ENCODE assay signal across 39 cellular contexts in the genomic region with DNA sequence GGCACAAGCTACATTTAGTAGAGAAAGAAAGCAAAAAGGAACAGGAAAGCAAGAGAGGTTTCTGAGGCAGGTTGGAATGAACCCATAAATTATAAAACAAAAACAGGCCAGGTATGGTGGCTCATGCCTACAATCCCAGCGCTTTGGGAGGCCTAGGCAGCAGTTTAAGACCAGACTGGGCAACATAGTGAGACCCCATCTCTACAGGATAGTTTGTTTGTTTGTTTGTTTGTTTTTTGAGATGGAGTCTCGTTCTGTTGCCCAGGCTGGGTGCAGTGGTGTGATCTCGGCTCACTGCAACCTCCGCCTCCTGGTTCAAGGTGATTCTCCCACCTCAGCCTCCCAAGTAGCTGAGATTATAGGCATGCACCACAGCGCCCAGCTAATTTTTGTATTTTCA.
"Had no signal": no experiment of that assay in that cellular context is flagged by ENCODE, and none has a peak within 500 bp of the region (broad histone marks: within the 10 kb centered on the region; RNA-seq: fewer than 3 reads in every experiment).

No MANE protein-coding gene starts in this region.

- FAIRE-seq: astrocyte, bronchial epithelial cell, colon had no signal

- H3K36me3 ChIP-seq: adrenal gland, ascending aorta, brain microvascular endothelial cell, breast epithelium, cardiac muscle cell had no signal

- DNase-seq: activated effector memory CD4-positive, alpha-beta T cell treated with anti-CD3 and anti-CD28 coated beads, Interleukin-2, amount 50 U/mL, for 16 hours; activated effector memory CD4-positive, alpha-beta T cell treated with Interleukin-2 at 50 U/mL for 16 hours; activated gamma-delta T cell; activated gamma-delta T cell treated with Interleukin-2 at 50 U/mL for 16 hours; activated naive CD4-positive, alpha-beta T cell; activated naive CD4-positive, alpha-beta T cell treated with anti-CD3 and anti-CD28 coated beads for 36 hours; activated naive CD4-positive, alpha-beta T cell treated with anti-CD3 and anti-CD28 coated beads, Interleukin-2, amount 10 ng/mL, durations not matched to agents 7 days and 5 days; activated naive CD4-positive, alpha-beta T cell treated with anti-CD3 and anti-CD28 coated beads, Interleukin-2, amount 50 U/mL, for 16 hours; activated naive CD4-positive, alpha-beta T cell treated with Interleukin-2 at 50 U/mL for 16 hours; activated naive CD8-positive, alpha-beta T cell treated with anti-CD3 and anti-CD28 coated beads for 36 hours; activated naive CD8-positive, alpha-beta T cell treated with anti-CD3 and anti-CD28 coated beads, Interleukin-2, amount 10 ng/mL, durations not matched to agents 7 days and 5 days; activated naive CD8-positive, alpha-beta T cell treated with anti-CD3 and anti-CD28 coated beads, Interleukin-2, amount 50 U/mL, for 24 hours; activated T-cell treated with anti-CD3 and anti-CD28 coated beads, Interleukin-2, amount 50 U/mL, for 4 hours; activated T-cell treated with anti-CD3 and anti-CD28 coated beads, Interleukin-2, amount 50 U/mL, for 48 hours; activated T-cell treated with anti-CD3 and anti-CD28 coated beads, Interleukin-2, amount 50 U/mL, for 72 hours; adrenal gland; amniotic stem cell; amygdala; anterior cingulate cortex; aorta; body of pancreas; brain microvascular endothelial cell; caudate nucleus; central memory CD4-positive, alpha-beta T cell; cerebellar nuclear complex had no signal

- H3K9me3 Mint-ChIP-seq: activated naive CD4-positive, alpha-beta T cell treated with anti-CD3 and anti-CD28 coated beads for 36 hours; activated naive CD8-positive, alpha-beta T cell treated with anti-CD3 and anti-CD28 coated beads, Interleukin-2, amount 50 U/mL, for 24 hours; activated T-cell treated with anti-CD3 and anti-CD28 coated beads, Interleukin-2, amount 50 U/mL, for 4 hours; activated T-cell treated with anti-CD3 and anti-CD28 coated beads, Interleukin-2, amount 50 U/mL, for 72 hours; activated T-helper 17 cell treated with anti-CD3 and anti-CD28 coated beads, Interleukin-2, amount 50 U/mL, for 72 hours; brain had no signal

- H3K4me3 ChIP-seq: adrenal gland, ascending aorta, body of pancreas, breast epithelium, cardiac muscle cell had no signal

- H3K9me3 ChIP-seq: adrenal gland, ascending aorta, body of pancreas, breast epithelium had no signal

- ATAC-seq: activated naive CD4-positive, alpha-beta T cell treated with anti-CD3 and anti-CD28 coated beads, Interleukin-2, amount 50 U/mL, for 72 hours; activated naive CD8-positive, alpha-beta T cell treated with anti-CD3 and anti-CD28 coated beads, Interleukin-2, amount 50 U/mL, for 24 hours; activated T-cell treated with anti-CD3 and anti-CD28 coated beads, Interleukin-2, amount 50 U/mL, for 4 hours; activated T-cell treated with anti-CD3 and anti-CD28 coated beads, Interleukin-2, amount 50 U/mL, for 72 hours; activated T-helper 17 cell treated with anti-CD3 and anti-CD28 coated beads, Interleukin-2, amount 50 U/mL, for 72 hours; body of pancreas had no signal

- H3K27me3 ChIP-seq: adrenal gland, ascending aorta, body of pancreas, brain microvascular endothelial cell, breast epithelium, cardiac muscle cell had no signal

- H3K4me1 Mint-ChIP-seq: brain had no signal

- H3K27me3 Mint-ChIP-seq: activated naive CD4-positive, alpha-beta T cell treated with anti-CD3 and anti-CD28 coated beads, Interleukin-2, amount 50 U/mL, for 24 hours; activated naive CD8-positive, alpha-beta T cell; activated naive CD8-positive, alpha-beta T cell treated with anti-CD3 and anti-CD28 coated beads for 36 hours; activated naive CD8-positive, alpha-beta T cell treated with anti-CD3 and anti-CD28 coated beads, Interleukin-2, amount 10 ng/mL, durations not matched to agents 7 days and 5 days; activated naive CD8-positive, alpha-beta T cell treated with anti-CD3 and anti-CD28 coated beads, Interleukin-2, amount 50 U/mL, for 24 hours; activated T-helper 17 cell treated with anti-CD3 and anti-CD28 coated beads, Interleukin-2, amount 50 U/mL, for 72 hours; brain; central memory CD8-positive, alpha-beta T cell had no signal

- H3K4me3 Mint-ChIP-seq: activated naive CD4-positive, alpha-beta T cell treated with anti-CD3 and anti-CD28 coated beads for 36 hours; activated naive CD4-positive, alpha-beta T cell treated with anti-CD3 and anti-CD28 coated beads, Interleukin-2, amount 10 ng/mL, durations not matched to agents 7 days and 5 days; activated naive CD4-positive, alpha-beta T cell treated with anti-CD3 and anti-CD28 coated beads, Interleukin-2, amount 50 U/mL, for 24 hours; activated naive CD8-positive, alpha-beta T cell; activated naive CD8-positive, alpha-beta T cell treated with anti-CD3 and anti-CD28 coated beads for 36 hours; activated naive CD8-positive, alpha-beta T cell treated with anti-CD3 and anti-CD28 coated beads, Interleukin-2, amount 10 ng/mL, durations not matched to agents 7 days and 5 days; activated naive CD8-positive, alpha-beta T cell treated with anti-CD3 and anti-CD28 coated beads, Interleukin-2, amount 50 U/mL, for 24 hours; activated T-cell treated with anti-CD3 and anti-CD28 coated beads, Interleukin-2, amount 50 U/mL, for 4 hours; activated T-cell treated with anti-CD3 and anti-CD28 coated beads, Interleukin-2, amount 50 U/mL, for 72 hours; activated T-helper 1 cell treated with anti-CD3 and anti-CD28 coated beads, Interleukin-12 subunit alpha, Interleukin-12 subunit beta, Interleukin-2, Interleukin-4 antibody, amounts not matched to agents 30 ng/mL and 10 ng/mL and 1 ng/mL, durations not matched to agents 14 hours and 24 hours and 36 hours; activated T-helper 17 cell treated with anti-CD3 and anti-CD28 coated beads, Interleukin-2, amount 50 U/mL, for 72 hours; brain; central memory CD8-positive, alpha-beta T cell had no signal

- H3K27ac ChIP-seq: adrenal gland, ascending aorta, body of pancreas, brain microvascular endothelial cell, breast epithelium, cardiac muscle cell had no signal

- H3K27ac Mint-ChIP-seq: activated naive CD4-positive, alpha-beta T cell treated with anti-CD3 and anti-CD28 coated beads for 36 hours; activated naive CD4-positive, alpha-beta T cell treated with anti-CD3 and anti-CD28 coated beads, Interleukin-2, amount 10 ng/mL, durations not matched to agents 7 days and 5 days; activated naive CD4-positive, alpha-beta T cell treated with anti-CD3 and anti-CD28 coated beads, Interleukin-2, amount 50 U/mL, for 24 hours; activated naive CD4-positive, alpha-beta T cell treated with anti-CD3 and anti-CD28 coated beads, Interleukin-2, amount 50 U/mL, for 72 hours; activated naive CD8-positive, alpha-beta T cell; activated naive CD8-positive, alpha-beta T cell treated with anti-CD3 and anti-CD28 coated beads for 36 hours; activated naive CD8-positive, alpha-beta T cell treated with anti-CD3 and anti-CD28 coated beads, Interleukin-2, amount 10 ng/mL, durations not matched to agents 7 days and 5 days; activated naive CD8-positive, alpha-beta T cell treated with anti-CD3 and anti-CD28 coated beads, Interleukin-2, amount 50 U/mL, for 24 hours; activated T-cell treated with anti-CD3 and anti-CD28 coated beads, Interleukin-2, amount 50 U/mL, for 72 hours; activated T-helper 1 cell treated with anti-CD3 and anti-CD28 coated beads, Interleukin-12 subunit alpha, Interleukin-12 subunit beta, Interleukin-2, Interleukin-4 antibody, amounts not matched to agents 30 ng/mL and 10 ng/mL and 1 ng/mL, durations not matched to agents 14 hours and 24 hours and 36 hours; activated T-helper 17 cell treated with anti-CD3 and anti-CD28 coated beads, Interleukin-2, amount 50 U/mL, for 72 hours; activated T-helper 2 cell treated with anti-CD3 and anti-CD28 coated beads, Interferon-gamma antibody, Interleukin-2, Interleukin-4, amounts not matched to agents 10 μg/mL and 5 μg/mL and 100 μg/mL, durations not matched to agents 14 hours and 24 hours and 36 hours; brain had no signal

- H3K4me1 ChIP-seq: adrenal gland, ascending aorta, body of pancreas, breast epithelium had no signal
